In the genomic region with DNA sequence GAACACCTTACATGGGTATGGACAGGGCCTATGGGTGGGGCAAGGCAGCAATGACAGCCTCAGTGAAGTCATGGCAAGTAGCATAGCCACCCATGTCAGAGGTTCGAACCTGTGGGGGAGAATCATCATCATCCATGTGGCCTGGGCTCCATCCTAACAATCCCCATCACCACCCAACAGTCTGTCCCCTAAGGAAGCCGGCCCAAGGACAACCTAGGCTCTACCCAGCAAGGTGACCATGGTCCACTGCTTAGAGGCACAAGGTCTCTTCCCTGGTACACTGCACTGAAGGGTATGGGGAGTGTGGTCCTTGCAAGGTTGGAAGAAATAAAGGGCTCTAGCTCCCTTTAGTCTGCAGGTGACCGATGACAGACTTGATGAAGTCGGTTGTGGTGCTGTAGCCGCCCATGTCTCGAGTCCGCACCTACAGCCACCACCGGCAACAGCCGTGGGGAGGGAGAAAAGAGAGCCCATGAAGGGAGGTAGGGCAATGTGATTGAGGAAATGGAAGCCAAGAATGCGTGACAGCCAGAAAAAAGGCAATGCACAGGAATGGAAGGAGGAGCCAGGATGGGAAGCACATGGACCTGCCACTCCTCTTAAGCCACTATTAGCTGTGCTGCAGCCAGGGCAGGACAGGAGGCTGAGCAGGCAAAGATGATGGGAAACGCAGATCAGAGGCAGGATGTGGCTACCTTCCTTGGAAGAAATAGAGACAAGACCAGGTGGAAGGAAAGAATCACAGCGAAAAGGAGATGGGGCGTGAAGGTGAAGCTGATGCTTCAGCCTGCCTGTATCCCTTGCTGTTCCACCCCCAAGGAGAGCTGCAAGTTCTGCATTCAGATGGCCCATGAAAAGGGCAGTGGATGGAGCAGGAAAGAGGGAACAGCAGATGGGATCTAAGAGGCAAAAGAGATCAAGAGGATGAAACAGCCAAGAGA, we compare ENCODE assay signal across 11 cellular contexts. TPM values are rescaled to one million over a fixed set of nuclear protein-coding genes. Genes with fewer than 3 reads are reported as not detected.
DNase-seq lines count a peak whose midpoint lies in the region; ATAC-seq, FAIRE-seq and TF ChIP-seq lines count a peak whose summit lies in the region.
"Had no signal": no experiment of that assay in that cellular context is flagged by ENCODE, and none has a peak within 500 bp of the region (broad histone marks: within the 10 kb centered on the region; RNA-seq: fewer than 3 reads in every experiment).

No MANE protein-coding gene starts in this region.

- H3K4me3 Mint-ChIP-seq in activated naive CD4-positive, alpha-beta T cell treated with anti-CD3 and anti-CD28 coated beads, Interleukin-2, amount 50 U/mL, for 24 hours = peak overlapping the region; percentile 9

- in situ Hi-C loops in K562 (cut with MboI) (no loop called here), transverse colon (cut with MboI; ENCODE audit: low pct_ligation_motif_present in 1 of 4, low pct_unique_long_range_greater_than_20kb in 1 of 4, low sequenced_read_pairs in 3 of 4) (loop anchor here in 2 of 4 donors (10.0 kb wide), 2 partner anchors 134 to 144 kb away; no protein-coding TSS in a partner anchor)

- peaks cover 37% of the 10 kb centered on the region for H4K20me1 ChIP-seq in K562 (replicated peaks; ENCODE audit: control insufficient read depth, insufficient read depth, low read length)

- H3K4me1 ChIP-seq in K562 (replicated peaks in 1 of 2; ENCODE audit: control insufficient read depth in 2 of 2, insufficient read depth in 2 of 2, low read length in 2 of 2) = peaks cover 17 to 20% of the 10 kb centered on the region in 2 experiments; a peak in 4 of 5 replicates
- peaks cover 9 to 21% (median 13%) of the 10 kb centered on the region in 4 donors for H3K4me1 ChIP-seq in transverse colon

- no peaks in the 10 kb centered on the region for H3K27me3 ChIP-seq in K562 (ENCODE audit: control insufficient read depth in 2 of 2, insufficient read depth in 2 of 2, low read length in 2 of 2)
- H3K27me3 ChIP-seq in transverse colon = no peaks in the 10 kb centered on the region
- H3K27me3 ChIP-seq: left lung had no signal

- POLR2A ChIA-PET in K562 (lab: Yijun Ruan, JAX) = interaction anchor here (0.7 to 1.3 kb wide), 2 partner anchors 21 to 34 kb away, joined by 3 to 4 read pairs; a partner anchor contains a TSS

- no peak overlapping the region for H3K9ac ChIP-seq in K562 (ENCODE audit: insufficient read depth in 1 of 2, low read depth in 2 of 2, low read length in 2 of 2)

- TF ChIP-seq POLR2A in K562 (conservative IDR thresholded peaks at IDR 0.05) (peak; percentile 87), transverse colon (IDR thresholded peaks at IDR 0.05) (peak; percentile 7)

- ATAC-seq in K562 (peak; percentile 71), HG02973 (IDR thresholded peaks at IDR 0.05; ENCODE audit: unreplicated experiment) (no peak), HG03354 (IDR thresholded peaks at IDR 0.05; ENCODE audit: poor library complexity, severe bottlenecking, unreplicated experiment) (no peak)
- ATAC-seq: left lung had no signal

- 44% methylated on average over 10 of the region's 13 CpGs for WGBS in K562 (ENCODE audit: insufficient coverage, low coverage, missing lambda C conversion rate)
- WGBS in transverse colon (ENCODE audit: low coverage in 1 of 2), 2 donors = 71 to 73% methylated on average over 9 to 13 of the region's 13 CpGs

- H3K27ac Mint-ChIP-seq in activated naive CD4-positive, alpha-beta T cell treated with anti-CD3 and anti-CD28 coated beads, Interleukin-2, amount 50 U/mL, for 24 hours = peak overlapping the region; percentile 63

- peaks cover 34% of the 10 kb centered on the region for H3K36me3 Mint-ChIP-seq in activated naive CD4-positive, alpha-beta T cell treated with anti-CD3 and anti-CD28 coated beads, Interleukin-2, amount 50 U/mL, for 24 hours

- no TSS peak for BruUV-seq in K562 (replicated peaks; lab: Mats Ljungman, UMichigan)

- intact Hi-C loops in K562 (cut with micrococcal nuclease) (no loop called here), transverse colon (cut with DNase I; ENCODE audit: low total_unique reads) (no loop called here)

- H3K36me3 ChIP-seq in K562 (ENCODE audit: control insufficient read depth, insufficient read depth, low read length) (peaks cover 92% of the 10 kb centered on the region), transverse colon (peaks cover 0 to 48% (median 23%) of the 10 kb centered on the region in 4 donors)

- H3K9me3 ChIP-seq in K562 (replicated peaks; ENCODE audit: control insufficient read depth, insufficient read depth, low read depth, low read length) (no peaks in the 10 kb centered on the region), transverse colon (no peaks in the 10 kb centered on the region)
- H3K9me3 ChIP-seq: left lung, thoracic aorta had no signal

- H2AFZ ChIP-seq in K562 (ENCODE audit: low read depth, low read length) = no peak overlapping the region

- FAIRE-seq in K562 (lab: Jason Lieb, UNC) = peak; percentile 75

- CTCF ChIA-PET in K562 (lab: Yijun Ruan, JAX; ENCODE audit: low intra/inter-chr PET ratio) = no interaction called here

- H3K27me3 Mint-ChIP-seq in activated naive CD4-positive, alpha-beta T cell treated with anti-CD3 and anti-CD28 coated beads, Interleukin-2, amount 50 U/mL, for 24 hours = no peaks in the 10 kb centered on the region

- no peak for TF ChIP-seq RAD21 in K562 (CRISPR knock-in tag; conservative IDR thresholded peaks at IDR 0.05 in 1 of 2, IDR thresholded peaks at IDR 0.05 in 1 of 2)

- no peak overlapping the region; the same call in 2 of the 3 replicates for H3K27ac ChIP-seq in K562 (ENCODE audit: extremely low read depth, low read depth, low read length)
- H3K27ac ChIP-seq in transverse colon = no peak overlapping the region
- H3K27ac ChIP-seq: left lung, skin epidermis, thoracic aorta had no signal

- H3K9me1 ChIP-seq in K562 (ENCODE audit: control insufficient read depth, insufficient read depth, low read length) = peaks cover 15% of the 10 kb centered on the region

- DNase-seq in activated naive CD4-positive, alpha-beta T cell (lab: John Stamatoyannopoulos, UW) = no peak
- DNase-seq in NCI-H82 (lab: John Stamatoyannopoulos, UW) = peak; percentile 79
- DNase-seq in K562 (ENCODE audit: extremely low read depth in 1 of 4, low spot score in 3 of 4) = peak in 2 of 4 experiments; percentile 17 to 34
- DNase-seq in transverse colon = no peak
- DNase-seq in central memory CD4-positive, alpha-beta T cell = no peak
- DNase-seq: left lung had no signal

- H3K9me3 Mint-ChIP-seq in activated naive CD4-positive, alpha-beta T cell treated with anti-CD3 and anti-CD28 coated beads, Interleukin-2, amount 50 U/mL, for 24 hours = no peaks in the 10 kb centered on the region

- peaks cover 50% of the 10 kb centered on the region for H3K4me1 Mint-ChIP-seq in activated naive CD4-positive, alpha-beta T cell treated with anti-CD3 and anti-CD28 coated beads, Interleukin-2, amount 50 U/mL, for 24 hours

- no peak overlapping the region for H3K4me2 ChIP-seq in K562 (ENCODE audit: insufficient read depth, low read length)

- H3K4me3 ChIP-seq in K562 = no peak overlapping the region
- no peak overlapping the region for H3K4me3 ChIP-seq in transverse colon
- H3K4me3 ChIP-seq: left lung, skin epidermis, thoracic aorta had no signal

- TF ChIP-seq EP300 in K562 (IDR thresholded peaks at IDR 0.05; ENCODE audit: low read length) (no peak), transverse colon (IDR thresholded peaks at IDR 0.05; ENCODE audit: low read depth) (no peak)

- peaks cover 46% of the 10 kb centered on the region for H3K79me2 ChIP-seq in K562 (ENCODE audit: control insufficient read depth, insufficient read depth, low read length)

- TF ChIP-seq CTCF in K562 (IDR thresholded peaks at IDR 0.05 in 2 of 3, conservative IDR thresholded peaks at IDR 0.05 in 1 of 3; ENCODE audit: insufficient read depth in 2 of 3, low read depth in 1 of 3, low read length in 3 of 3) (no peak), transverse colon (IDR thresholded peaks at IDR 0.05) (no peak)

RNA-seq across cellular contexts. Expression of a gene that starts 5.3 kb away (rescaled TPM):
- total RNA-seq in K562 (2011; cell fraction: chromatin; rRNA removed; ENCODE audit: low replicate concordance) = 210 and 456 TPM in 2 replicates
- 264 and 268 TPM in 2 replicates for total RNA-seq in K562 (2011; cell fraction: nucleolus; rRNA removed)
- total RNA-seq in K562 (2011; cell fraction: nucleoplasm; rRNA removed) = 232 and 256 TPM in 2 replicates
- total RNA-seq in K562 (2014; rRNA removed) = 168 and 199 TPM in 2 replicates
- total RNA-seq in K562 (2014; rRNA removed; fragmentation: Illumina TruSeq; extraction: Trizol) = 122 and 130 TPM in 2 replicates
- total RNA-seq in K562 (2015; rRNA removed; fragmentation: Illumina TruSeq; extraction: Trizol) = 130 and 133 TPM in 2 replicates
- total RNA-seq in K562 (2021) = 148 and 157 TPM in 2 replicates
- 224 and 343 TPM in 2 replicates for polyA plus RNA-seq in K562 (2011; rRNA removed)
- 241 and 417 TPM in 2 replicates for polyA plus RNA-seq in K562 (2011; cell fraction: cytosol; rRNA removed)
- polyA plus RNA-seq in K562 (2011; cell fraction: nucleus; rRNA removed) = 535 and 1,075 TPM in 2 replicates
- 97.1 and 153 TPM in 2 replicates for polyA plus RNA-seq in K562 (2012)
- 151 and 155 TPM in 2 replicates for polyA plus RNA-seq in K562 (2014; fragmentation: Illumina TruSeq; extraction: Trizol)
- polyA plus RNA-seq in K562 (2014; fragmentation: Nextera tagmentation; extraction: Ambion mirVana) = 10 to 100 TPM; 91.7 to 92.3 TPM
- polyA plus RNA-seq in K562 (2014; rRNA removed) = 196 and 222 TPM in 2 replicates
- polyA minus RNA-seq in K562 (2011; rRNA and poly(A)+ RNA removed) = 242 and 358 TPM in 2 replicates
- 91.2 and 115 TPM in 2 replicates for polyA minus RNA-seq in K562 (2011; cell fraction: cytosol; rRNA and poly(A)+ RNA removed)
- polyA minus RNA-seq in K562 (2011; cell fraction: nucleus; rRNA and poly(A)+ RNA removed) = 85.5 and 190 TPM in 2 replicates
- 100 to 1,000 TPM in 2 of 4 donors, 10 to 100 TPM in 2; 71.8 to 152 (median 106) TPM for total RNA-seq in transverse colon

RNA-seq across cellular contexts. Expression of a gene that starts 6.3 kb away (rescaled TPM):
- 996 and 1,662 TPM in 2 replicates for total RNA-seq in K562 (2011; cell fraction: chromatin; rRNA removed; ENCODE audit: low replicate concordance)
- total RNA-seq in K562 (2011; cell fraction: nucleolus; rRNA removed) = 1,111 and 1,184 TPM in 2 replicates
- 825 and 908 TPM in 2 replicates for total RNA-seq in K562 (2011; cell fraction: nucleoplasm; rRNA removed)
- 528 and 570 TPM in 2 replicates for total RNA-seq in K562 (2014; rRNA removed)
- 581 and 590 TPM in 2 replicates for total RNA-seq in K562 (2014; rRNA removed; fragmentation: Illumina TruSeq; extraction: Trizol)
- 631 and 697 TPM in 2 replicates for total RNA-seq in K562 (2015; rRNA removed; fragmentation: Illumina TruSeq; extraction: Trizol)
- 393 and 397 TPM in 2 replicates for total RNA-seq in K562 (2021)
- polyA plus RNA-seq in K562 (2011; rRNA removed) = 376 and 404 TPM in 2 replicates
- 226 and 291 TPM in 2 replicates for polyA plus RNA-seq in K562 (2011; cell fraction: cytosol; rRNA removed)
- 1,530 and 1,680 TPM in 2 replicates for polyA plus RNA-seq in K562 (2011; cell fraction: nucleus; rRNA removed)
- 190 and 399 TPM in 2 replicates for polyA plus RNA-seq in K562 (2012)
- polyA plus RNA-seq in K562 (2014; fragmentation: Illumina TruSeq; extraction: Trizol) = 441 and 482 TPM in 2 replicates
- polyA plus RNA-seq in K562 (2014; fragmentation: Nextera tagmentation; extraction: Ambion mirVana) = 100 to 1,000 TPM; 295 to 439 TPM
- polyA plus RNA-seq in K562 (2014; rRNA removed) = 427 and 428 TPM in 2 replicates
- 583 and 607 TPM in 2 replicates for polyA minus RNA-seq in K562 (2011; rRNA and poly(A)+ RNA removed)
- 235 and 353 TPM in 2 replicates for polyA minus RNA-seq in K562 (2011; cell fraction: cytosol; rRNA and poly(A)+ RNA removed)
- 490 and 782 TPM in 2 replicates for polyA minus RNA-seq in K562 (2011; cell fraction: nucleus; rRNA and poly(A)+ RNA removed)
- total RNA-seq in transverse colon = 100 to 1,000 TPM in 2 of 4 donors, 10 to 100 TPM in 2; 32.8 to 303 (median 126) TPM

RNA-seq across cellular contexts. Expression of a gene that starts 33.9 kb away (rescaled TPM):
- 0.25 and 0.62 TPM in 2 replicates for total RNA-seq in K562 (2011; cell fraction: chromatin; rRNA removed; ENCODE audit: low replicate concordance)
- 0.17 and 0.39 TPM in 2 replicates for total RNA-seq in K562 (2011; cell fraction: nucleolus; rRNA removed)
- total RNA-seq in K562 (2011; cell fraction: nucleoplasm; rRNA removed) = not detected in 2 replicates
- total RNA-seq in K562 (2014; rRNA removed) = 0.09 TPM in 1 of 2 replicates, not detected in the other
- not detected in 2 replicates for total RNA-seq in K562 (2014; rRNA removed; fragmentation: Illumina TruSeq; extraction: Trizol)
- not detected in 2 replicates for total RNA-seq in K562 (2015; rRNA removed; fragmentation: Illumina TruSeq; extraction: Trizol)
- total RNA-seq in K562 (2021) = not detected in 2 replicates
- 0.04 TPM in 1 of 2 replicates, not detected in the other for polyA plus RNA-seq in K562 (2011; rRNA removed)
- polyA plus RNA-seq in K562 (2011; cell fraction: cytosol; rRNA removed) = 0.03 and 0.16 TPM in 2 replicates
- 0.21 and 0.34 TPM in 2 replicates for polyA plus RNA-seq in K562 (2011; cell fraction: nucleus; rRNA removed)
- 0.32 TPM in 1 of 2 replicates, not detected in the other for polyA plus RNA-seq in K562 (2012)
- polyA plus RNA-seq in K562 (2014; fragmentation: Illumina TruSeq; extraction: Trizol) = not detected in 2 replicates
- not detected for polyA plus RNA-seq in K562 (2014; fragmentation: Nextera tagmentation; extraction: Ambion mirVana)
- polyA plus RNA-seq in K562 (2014; rRNA removed) = not detected in 2 replicates
- not detected in 2 replicates for polyA minus RNA-seq in K562 (2011; rRNA and poly(A)+ RNA removed)
- not detected in 2 replicates for polyA minus RNA-seq in K562 (2011; cell fraction: cytosol; rRNA and poly(A)+ RNA removed)
- 0.22 TPM in 1 of 2 replicates, not detected in the other for polyA minus RNA-seq in K562 (2011; cell fraction: nucleus; rRNA and poly(A)+ RNA removed)
- total RNA-seq in transverse colon = 100 to 1,000 TPM in 1 of 4 donors, 1 to 10 TPM in 3; 3.7 to 101 (median 5.4) TPM
